1 cellular context compared by ENCODE assay signal in genomic region chr14:29028973-29029582, GRCh38.
TF ChIP-seq lines count a peak whose summit lies in the region.

No MANE protein-coding gene starts in this region.

TF ChIP-seq in HepG2, 621 proteins besides CTCF, POLR2A, EP300 and RAD21 (continued from another document and continues in another):
- TF ChIP-seq, protein P1, sequence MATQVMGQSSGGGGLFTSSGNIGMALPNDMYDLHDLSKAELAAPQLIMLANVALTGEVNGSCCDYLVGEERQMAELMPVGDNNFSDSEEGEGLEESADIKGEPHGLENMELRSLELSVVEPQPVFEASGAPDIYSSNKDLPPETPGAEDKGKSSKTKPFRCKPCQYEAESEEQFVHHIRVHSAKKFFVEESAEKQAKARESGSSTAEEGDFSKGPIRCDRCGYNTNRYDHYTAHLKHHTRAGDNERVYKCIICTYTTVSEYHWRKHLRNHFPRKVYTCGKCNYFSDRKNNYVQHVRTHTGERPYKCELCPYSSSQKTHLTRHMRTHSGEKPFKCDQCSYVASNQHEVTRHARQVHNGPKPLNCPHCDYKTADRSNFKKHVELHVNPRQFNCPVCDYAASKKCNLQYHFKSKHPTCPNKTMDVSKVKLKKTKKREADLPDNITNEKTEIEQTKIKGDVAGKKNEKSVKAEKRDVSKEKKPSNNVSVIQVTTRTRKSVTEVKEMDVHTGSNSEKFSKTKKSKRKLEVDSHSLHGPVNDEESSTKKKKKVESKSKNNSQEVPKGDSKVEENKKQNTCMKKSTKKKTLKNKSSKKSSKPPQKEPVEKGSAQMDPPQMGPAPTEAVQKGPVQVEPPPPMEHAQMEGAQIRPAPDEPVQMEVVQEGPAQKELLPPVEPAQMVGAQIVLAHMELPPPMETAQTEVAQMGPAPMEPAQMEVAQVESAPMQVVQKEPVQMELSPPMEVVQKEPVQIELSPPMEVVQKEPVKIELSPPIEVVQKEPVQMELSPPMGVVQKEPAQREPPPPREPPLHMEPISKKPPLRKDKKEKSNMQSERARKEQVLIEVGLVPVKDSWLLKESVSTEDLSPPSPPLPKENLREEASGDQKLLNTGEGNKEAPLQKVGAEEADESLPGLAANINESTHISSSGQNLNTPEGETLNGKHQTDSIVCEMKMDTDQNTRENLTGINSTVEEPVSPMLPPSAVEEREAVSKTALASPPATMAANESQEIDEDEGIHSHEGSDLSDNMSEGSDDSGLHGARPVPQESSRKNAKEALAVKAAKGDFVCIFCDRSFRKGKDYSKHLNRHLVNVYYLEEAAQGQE (IDR thresholded peaks at IDR 0.05; ENCODE audit: borderline replicate concordance in 1 of 2, low read depth in 1 of 2, low read length in 2 of 2): peak in 1 of 2 experiments; percentile 83; a peak in 2 of 4 replicates
- TF ChIP-seq STAG1 (CRISPR knock-in tag; IDR thresholded peaks at IDR 0.05): peak; percentile 54
- TF ChIP-seq ZFP1 (CRISPR knock-in tag; IDR thresholded peaks at IDR 0.05): peak; percentile 99
- peak; percentile 55; the same call in 1 of the 2 replicates for TF ChIP-seq GZF1 (CRISPR knock-in tag; IDR thresholded peaks at IDR 0.05)
- TF ChIP-seq SMAD9 (CRISPR knock-in tag; IDR thresholded peaks at IDR 0.05): no peak
- TF ChIP-seq, protein P2, sequence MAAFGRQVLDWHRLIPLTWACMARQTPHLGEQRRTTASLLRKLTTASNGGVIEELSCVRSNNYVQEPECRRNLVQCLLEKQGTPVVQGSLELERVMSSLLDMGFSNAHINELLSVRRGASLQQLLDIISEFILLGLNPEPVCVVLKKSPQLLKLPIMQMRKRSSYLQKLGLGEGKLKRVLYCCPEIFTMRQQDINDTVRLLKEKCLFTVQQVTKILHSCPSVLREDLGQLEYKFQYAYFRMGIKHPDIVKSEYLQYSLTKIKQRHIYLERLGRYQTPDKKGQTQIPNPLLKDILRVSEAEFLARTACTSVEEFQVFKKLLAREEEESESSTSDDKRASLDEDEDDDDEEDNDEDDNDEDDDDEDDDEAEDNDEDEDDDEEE (CRISPR knock-in tag; IDR thresholded peaks at IDR 0.05): no peak; the same call in 1 of the 2 replicates
- TF ChIP-seq RFX1 (IDR thresholded peaks at IDR 0.05): no peak
- TF ChIP-seq BORCS8-MEF2B (CRISPR knock-in tag; IDR thresholded peaks at IDR 0.05): peak; percentile 94
- TF ChIP-seq, protein P3, sequence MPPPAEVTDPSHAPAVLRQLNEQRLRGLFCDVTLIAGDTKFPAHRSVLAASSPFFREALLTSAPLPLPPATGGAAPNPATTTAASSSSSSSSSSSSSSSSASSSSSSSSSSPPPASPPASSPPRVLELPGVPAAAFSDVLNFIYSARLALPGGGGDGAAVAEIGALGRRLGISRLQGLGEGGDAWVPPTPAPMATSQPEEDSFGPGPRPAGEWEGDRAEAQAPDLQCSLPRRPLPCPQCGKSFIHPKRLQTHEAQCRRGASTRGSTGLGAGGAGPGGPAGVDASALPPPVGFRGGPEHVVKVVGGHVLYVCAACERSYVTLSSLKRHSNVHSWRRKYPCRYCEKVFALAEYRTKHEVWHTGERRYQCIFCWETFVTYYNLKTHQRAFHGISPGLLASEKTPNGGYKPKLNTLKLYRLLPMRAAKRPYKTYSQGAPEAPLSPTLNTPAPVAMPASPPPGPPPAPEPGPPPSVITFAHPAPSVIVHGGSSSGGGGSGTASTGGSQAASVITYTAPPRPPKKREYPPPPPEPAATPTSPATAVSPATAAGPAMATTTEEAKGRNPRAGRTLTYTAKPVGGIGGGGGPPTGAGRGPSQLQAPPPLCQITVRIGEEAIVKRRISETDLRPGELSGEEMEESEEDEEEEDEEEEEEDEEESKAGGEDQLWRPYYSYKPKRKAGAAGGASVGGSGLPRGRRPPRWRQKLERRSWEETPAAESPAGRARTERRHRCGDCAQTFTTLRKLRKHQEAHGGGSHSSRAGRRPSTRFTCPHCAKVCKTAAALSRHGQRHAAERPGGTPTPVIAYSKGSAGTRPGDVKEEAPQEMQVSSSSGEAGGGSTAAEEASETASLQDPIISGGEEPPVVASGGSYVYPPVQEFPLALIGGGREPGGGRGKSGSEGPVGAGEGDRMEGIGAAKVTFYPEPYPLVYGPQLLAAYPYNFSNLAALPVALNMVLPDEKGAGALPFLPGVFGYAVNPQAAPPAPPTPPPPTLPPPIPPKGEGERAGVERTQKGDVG (CRISPR knock-in tag; IDR thresholded peaks at IDR 0.05; ENCODE audit: borderline replicate concordance): 0 out of 2 replicates have a peak, but pooled peaks have one; percentile 99
- peak; percentile 97 for TF ChIP-seq HOXA3 (CRISPR knock-in tag; IDR thresholded peaks at IDR 0.05)
- TF ChIP-seq SUZ12 (IDR thresholded peaks at IDR 0.05; ENCODE audit: low read depth, low read length): no peak
- 0 out of 2 replicates have a peak, but pooled peaks have one; percentile 32 for TF ChIP-seq SATB2 (CRISPR knock-in tag; IDR thresholded peaks at IDR 0.05)
- TF ChIP-seq GTF2F1 (IDR thresholded peaks at IDR 0.05; ENCODE audit: low read length): no peak
- no peak; the same call in 1 of the 2 replicates for TF ChIP-seq ZSCAN21 (CRISPR knock-in tag; IDR thresholded peaks at IDR 0.05; ENCODE audit: borderline replicate concordance)
- 0 out of 2 replicates have a peak, but pooled peaks have one; percentile 20 for TF ChIP-seq ZNF777 (CRISPR knock-in tag; IDR thresholded peaks at IDR 0.05)
- TF ChIP-seq, protein P4, sequence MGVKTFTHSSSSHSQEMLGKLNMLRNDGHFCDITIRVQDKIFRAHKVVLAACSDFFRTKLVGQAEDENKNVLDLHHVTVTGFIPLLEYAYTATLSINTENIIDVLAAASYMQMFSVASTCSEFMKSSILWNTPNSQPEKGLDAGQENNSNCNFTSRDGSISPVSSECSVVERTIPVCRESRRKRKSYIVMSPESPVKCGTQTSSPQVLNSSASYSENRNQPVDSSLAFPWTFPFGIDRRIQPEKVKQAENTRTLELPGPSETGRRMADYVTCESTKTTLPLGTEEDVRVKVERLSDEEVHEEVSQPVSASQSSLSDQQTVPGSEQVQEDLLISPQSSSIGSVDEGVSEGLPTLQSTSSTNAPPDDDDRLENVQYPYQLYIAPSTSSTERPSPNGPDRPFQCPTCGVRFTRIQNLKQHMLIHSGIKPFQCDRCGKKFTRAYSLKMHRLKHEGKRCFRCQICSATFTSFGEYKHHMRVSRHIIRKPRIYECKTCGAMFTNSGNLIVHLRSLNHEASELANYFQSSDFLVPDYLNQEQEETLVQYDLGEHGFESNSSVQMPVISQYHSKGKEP (CRISPR knock-in tag; IDR thresholded peaks at IDR 0.05): no peak
- peak; percentile 87 for TF ChIP-seq ZBTB7B (CRISPR knock-in tag; IDR thresholded peaks at IDR 0.05)
- no peak for TF ChIP-seq ATF7 (IDR thresholded peaks at IDR 0.05)
- peak; percentile 66; the same call in 1 of the 2 replicates for TF ChIP-seq ATF7 (CRISPR knock-in tag; IDR thresholded peaks at IDR 0.05)
- TF ChIP-seq, protein P5, sequence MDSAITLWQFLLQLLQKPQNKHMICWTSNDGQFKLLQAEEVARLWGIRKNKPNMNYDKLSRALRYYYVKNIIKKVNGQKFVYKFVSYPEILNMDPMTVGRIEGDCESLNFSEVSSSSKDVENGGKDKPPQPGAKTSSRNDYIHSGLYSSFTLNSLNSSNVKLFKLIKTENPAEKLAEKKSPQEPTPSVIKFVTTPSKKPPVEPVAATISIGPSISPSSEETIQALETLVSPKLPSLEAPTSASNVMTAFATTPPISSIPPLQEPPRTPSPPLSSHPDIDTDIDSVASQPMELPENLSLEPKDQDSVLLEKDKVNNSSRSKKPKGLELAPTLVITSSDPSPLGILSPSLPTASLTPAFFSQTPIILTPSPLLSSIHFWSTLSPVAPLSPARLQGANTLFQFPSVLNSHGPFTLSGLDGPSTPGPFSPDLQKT (CRISPR knock-in tag; IDR thresholded peaks at IDR 0.05; ENCODE audit: borderline replicate concordance): no peak
- peak; percentile 82 for TF ChIP-seq CHD2 (IDR thresholded peaks at IDR 0.05; ENCODE audit: low read depth, low read length)
- peak; percentile 76 for TF ChIP-seq GATAD1 (CRISPR knock-in tag; IDR thresholded peaks at IDR 0.05)
- TF ChIP-seq IRF1 (CRISPR knock-in tag; IDR thresholded peaks at IDR 0.05; ENCODE audit: low read depth): no peak
- peak; percentile 79; the same call in 1 of the 2 replicates for TF ChIP-seq ZNF710 (CRISPR knock-in tag; IDR thresholded peaks at IDR 0.05; ENCODE audit: borderline replicate concordance)
- no peak for TF ChIP-seq USF2 (IDR thresholded peaks at IDR 0.05; ENCODE audit: low read depth, low read length)
- peak; percentile 54; the same call in 1 of the 2 replicates for TF ChIP-seq USF2 (CRISPR knock-in tag; IDR thresholded peaks at IDR 0.05; ENCODE audit: borderline replicate concordance)
- TF ChIP-seq, protein P6, sequence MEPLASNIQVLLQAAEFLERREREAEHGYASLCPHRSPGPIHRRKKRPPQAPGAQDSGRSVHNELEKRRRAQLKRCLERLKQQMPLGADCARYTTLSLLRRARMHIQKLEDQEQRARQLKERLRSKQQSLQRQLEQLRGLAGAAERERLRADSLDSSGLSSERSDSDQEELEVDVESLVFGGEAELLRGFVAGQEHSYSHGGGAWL (CRISPR knock-in tag; IDR thresholded peaks at IDR 0.05): 0 out of 2 replicates have a peak, but pooled peaks have one; percentile 63
- TF ChIP-seq ZNF230 (CRISPR knock-in tag; IDR thresholded peaks at IDR 0.05): peak; percentile 49; the same call in 1 of the 2 replicates
- no peak; the same call in 1 of the 2 replicates for TF ChIP-seq ZNF891 (CRISPR knock-in tag; IDR thresholded peaks at IDR 0.05)
- TF ChIP-seq HOXA7 (CRISPR knock-in tag; IDR thresholded peaks at IDR 0.05): no peak
- peak; percentile 89 for TF ChIP-seq SP5 (CRISPR knock-in tag; IDR thresholded peaks at IDR 0.05; ENCODE audit: borderline replicate concordance, low read depth)
- TF ChIP-seq PHF8 (CRISPR knock-in tag; IDR thresholded peaks at IDR 0.05): peak; percentile 68
- TF ChIP-seq, protein P7, sequence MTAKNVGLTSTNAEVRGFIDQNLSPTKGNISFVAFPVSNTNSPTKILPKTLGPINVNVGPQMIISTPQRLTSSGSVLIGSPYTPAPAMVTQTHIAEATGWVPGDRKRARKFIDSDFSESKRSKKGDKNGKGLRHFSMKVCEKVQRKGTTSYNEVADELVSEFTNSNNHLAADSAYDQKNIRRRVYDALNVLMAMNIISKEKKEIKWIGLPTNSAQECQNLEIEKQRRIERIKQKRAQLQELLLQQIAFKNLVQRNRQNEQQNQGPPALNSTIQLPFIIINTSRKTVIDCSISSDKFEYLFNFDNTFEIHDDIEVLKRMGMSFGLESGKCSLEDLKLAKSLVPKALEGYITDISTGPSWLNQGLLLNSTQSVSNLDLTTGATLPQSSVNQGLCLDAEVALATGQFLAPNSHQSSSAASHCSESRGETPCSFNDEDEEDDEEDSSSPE (CRISPR knock-in tag; IDR thresholded peaks at IDR 0.05): peak; percentile 76
- TF ChIP-seq, protein P8, sequence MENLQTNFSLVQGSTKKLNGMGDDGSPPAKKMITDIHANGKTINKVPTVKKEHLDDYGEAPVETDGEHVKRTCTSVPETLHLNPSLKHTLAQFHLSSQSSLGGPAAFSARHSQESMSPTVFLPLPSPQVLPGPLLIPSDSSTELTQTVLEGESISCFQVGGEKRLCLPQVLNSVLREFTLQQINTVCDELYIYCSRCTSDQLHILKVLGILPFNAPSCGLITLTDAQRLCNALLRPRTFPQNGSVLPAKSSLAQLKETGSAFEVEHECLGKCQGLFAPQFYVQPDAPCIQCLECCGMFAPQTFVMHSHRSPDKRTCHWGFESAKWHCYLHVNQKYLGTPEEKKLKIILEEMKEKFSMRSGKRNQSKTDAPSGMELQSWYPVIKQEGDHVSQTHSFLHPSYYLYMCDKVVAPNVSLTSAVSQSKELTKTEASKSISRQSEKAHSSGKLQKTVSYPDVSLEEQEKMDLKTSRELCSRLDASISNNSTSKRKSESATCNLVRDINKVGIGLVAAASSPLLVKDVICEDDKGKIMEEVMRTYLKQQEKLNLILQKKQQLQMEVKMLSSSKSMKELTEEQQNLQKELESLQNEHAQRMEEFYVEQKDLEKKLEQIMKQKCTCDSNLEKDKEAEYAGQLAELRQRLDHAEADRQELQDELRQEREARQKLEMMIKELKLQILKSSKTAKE (CRISPR knock-in tag; IDR thresholded peaks at IDR 0.05; ENCODE audit: borderline replicate concordance): peak; percentile 47; the same call in 1 of the 2 replicates
- peak; percentile 32; the same call in 1 of the 2 replicates for TF ChIP-seq ZSCAN12 (CRISPR knock-in tag; IDR thresholded peaks at IDR 0.05)
- no peak for TF ChIP-seq DBP (CRISPR knock-in tag; IDR thresholded peaks at IDR 0.05; ENCODE audit: not compliant biosample characterization)
- TF ChIP-seq BRD4 (CRISPR knock-in tag; IDR thresholded peaks at IDR 0.05): peak; percentile 98
- TF ChIP-seq NAIF1 (CRISPR knock-in tag; IDR thresholded peaks at IDR 0.05; ENCODE audit: borderline replicate concordance): no peak
